1 cellular context compared by ENCODE assay signal in genomic region chr2:37225129-37225528, GRCh38.
TF ChIP-seq lines count a peak whose summit lies in the region.

No MANE protein-coding gene starts in this region.

TF ChIP-seq in K562, 482 proteins besides CTCF, POLR2A, EP300 and RAD21:
- TF ChIP-seq ZNF592 (IDR thresholded peaks at IDR 0.05), result peak; percentile 54; the same call in 1 of the 2 replicates
